1 cellular context compared by ENCODE assay signal in the genomic region with DNA sequence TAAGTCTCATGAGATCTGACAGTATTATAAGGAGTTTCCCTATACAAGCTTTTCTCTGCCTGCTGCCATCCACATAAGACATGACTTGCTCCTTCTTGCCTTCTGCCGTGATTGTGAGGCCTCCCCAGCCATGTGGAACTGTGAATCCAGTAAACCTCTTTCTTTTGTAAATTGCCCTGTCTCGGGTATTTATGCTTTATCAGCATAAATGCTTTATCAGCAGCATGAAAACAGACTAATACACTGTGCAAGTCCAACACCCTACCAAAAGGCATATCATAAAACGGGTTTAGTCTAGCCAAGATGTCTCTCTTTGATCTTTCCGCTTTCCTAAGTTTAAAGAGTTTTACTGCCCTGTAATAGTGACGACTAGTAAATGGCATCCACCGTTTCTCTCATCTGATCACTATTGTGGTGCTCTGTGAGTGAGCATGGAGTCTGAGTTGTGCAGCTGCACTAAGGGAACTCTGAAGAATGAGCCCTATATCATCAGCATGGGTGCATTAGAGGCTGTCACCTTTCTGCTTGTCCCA.
A peak's percentile ranks its signal among the peaks of the same experiment; 100 is the strongest.
TF ChIP-seq lines count a peak whose summit lies in the region.

No MANE protein-coding gene starts in this region.

TF ChIP-seq in H1, 55 proteins besides CTCF, POLR2A, EP300 and RAD21:
- TF ChIP-seq MAFK (IDR thresholded peaks at IDR 0.05; ENCODE audit: low read depth, low read length) (peak; percentile 58; the same call in 1 of the 2 replicates), SAP30 (IDR thresholded peaks at IDR 0.05; ENCODE audit: insufficient read depth, insufficient replicate concordance, low read length) (no peak), SP4 (IDR thresholded peaks at IDR 0.05; ENCODE audit: low read length) (no peak)
